15 cellular contexts compared by ENCODE assay signal in the genomic region with DNA sequence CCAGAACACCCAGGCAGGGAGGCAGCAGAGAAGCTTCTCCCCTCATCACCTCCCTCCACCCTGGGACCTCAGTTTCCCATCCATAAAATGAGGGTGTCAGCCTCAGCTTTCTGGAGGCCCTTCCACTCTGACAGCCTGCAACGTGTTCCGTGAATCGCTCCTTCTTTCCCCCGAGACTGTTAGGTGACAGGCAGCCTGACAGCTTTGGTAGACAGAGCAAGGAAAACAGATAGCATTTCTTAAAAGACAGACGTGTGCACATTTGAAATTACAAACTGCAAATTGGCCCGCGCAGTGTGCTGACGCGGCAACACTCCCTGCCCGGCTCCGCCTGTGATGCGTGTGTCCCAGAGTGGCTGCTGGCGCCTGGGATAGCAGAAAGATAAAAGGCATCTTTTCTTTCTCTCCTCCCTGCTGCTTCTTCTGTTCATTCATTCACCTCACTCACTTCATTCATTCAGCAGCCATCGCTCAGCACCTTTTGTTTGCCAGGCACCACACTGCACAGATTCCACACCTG.
DNase-seq lines count a peak whose midpoint lies in the region; ATAC-seq and TF ChIP-seq lines count a peak whose summit lies in the region.
"Had no signal": no experiment of that assay in that cellular context is flagged by ENCODE, and none has a peak within 500 bp of the region (broad histone marks: within the 10 kb centered on the region; RNA-seq: fewer than 3 reads in every experiment).

No MANE protein-coding gene starts in this region.

- DNase-seq in NCI-H748 (lab: John Stamatoyannopoulos, UW; ENCODE audit: unreplicated experiment): peak; percentile 36
- no peak for DNase-seq in NCI-H748 treated with DMSO at 0.1 percent for 48 hours (lab: John Stamatoyannopoulos, UW)
- peak; percentile 13 for DNase-seq in lower lobe of right lung
- peak; percentile 58 for DNase-seq in osteoblast (ENCODE audit: insufficient read length, low spot score, missing footprints)
- DNase-seq in iPS-NIHi7 (ENCODE audit: extremely low spot score): no peak
- DNase-seq in type B pancreatic cell (ENCODE audit: extremely low spot score, unreplicated experiment): no peak
- DNase-seq: 8988T, AML-193, Calu3, DMS 273 treated with DMSO at 0.1 percent for 48 hours, HCEC 1CT, HFFc6 had no signal

- no peak overlapping the region for H2AFZ ChIP-seq in osteoblast (ENCODE audit: low read length)

- intact Hi-C loops in lower lobe of right lung (cut with DNase I): no loop called here

- H3K27ac Mint-ChIP-seq in brain (peak overlapping the region in 4 of 5 experiments; percentile 20 to 97 (median 86)), type B pancreatic cell (no peak overlapping the region)
- H3K27ac Mint-ChIP-seq: HFFc6 had no signal

- H3K4me3 ChIP-seq in lower lobe of right lung (no peak overlapping the region), osteoblast (ENCODE audit: insufficient read depth, low read length) (no peak overlapping the region)
- H3K4me3 ChIP-seq: BLaER1 had no signal

- H3K27ac ChIP-seq in lower lobe of right lung (no peak overlapping the region), osteoblast (ENCODE audit: low read depth, low read length) (no peak overlapping the region)
- H3K27ac ChIP-seq: BLaER1 had no signal

- no peaks in the 10 kb centered on the region for H4K20me1 ChIP-seq in osteoblast (ENCODE audit: insufficient read depth, low read length)
- H4K20me1 ChIP-seq: BLaER1 had no signal

- no peaks in the 10 kb centered on the region for H3K79me2 ChIP-seq in osteoblast (ENCODE audit: insufficient read depth, low read length)

- peaks cover 3% of the 10 kb centered on the region for H3K27me3 ChIP-seq in lower lobe of right lung (ENCODE audit: low read depth)
- peaks cover 8% of the 10 kb centered on the region for H3K27me3 ChIP-seq in osteoblast (ENCODE audit: insufficient read depth, low read length)
- H3K27me3 ChIP-seq: BLaER1 had no signal

- H3K27me3 Mint-ChIP-seq in brain (peaks cover 7% of the 10 kb centered on the region), type B pancreatic cell (peaks cover 5% of the 10 kb centered on the region)

- H3K4me1 ChIP-seq in lower lobe of right lung (no peaks in the 10 kb centered on the region), osteoblast (ENCODE audit: insufficient read depth, low read length) (peaks cover 5% of the 10 kb centered on the region)

- no peak for TF ChIP-seq CTCF in brain (conservative IDR thresholded peaks at IDR 0.05)
- no peak for TF ChIP-seq CTCF in lower lobe of right lung (IDR thresholded peaks at IDR 0.05)
- no peak for TF ChIP-seq CTCF in osteoblast (IDR thresholded peaks at IDR 0.05; ENCODE audit: extremely low read depth, low read depth, low read length)
- TF ChIP-seq CTCF in type B pancreatic cell (conservative IDR thresholded peaks at IDR 0.05): no peak

- H3K36me3 ChIP-seq in lower lobe of right lung (no peaks in the 10 kb centered on the region), osteoblast (ENCODE audit: insufficient read depth, low read length) (no peaks in the 10 kb centered on the region)

- no peaks in the 10 kb centered on the region for H3K9me3 ChIP-seq in lower lobe of right lung
- no peaks in the 10 kb centered on the region for H3K9me3 ChIP-seq in osteoblast (ENCODE audit: low read depth, low read length)
- H3K9me3 ChIP-seq: BLaER1 had no signal

- H3K36me3 Mint-ChIP-seq in brain: no peaks in the 10 kb centered on the region
- H3K36me3 Mint-ChIP-seq in type B pancreatic cell: no peaks in the 10 kb centered on the region

- H3K4me3 Mint-ChIP-seq in brain (peak overlapping the region in 2 of 5 experiments; percentile 40 to 45), type B pancreatic cell (no peak overlapping the region)
- H3K4me3 Mint-ChIP-seq: HFFc6 had no signal

- ATAC-seq in lower lobe of right lung (no peak), HG03039 (IDR thresholded peaks at IDR 0.05; ENCODE audit: unreplicated experiment) (no peak)

- peaks cover 30% of the 10 kb centered on the region for H3K4me1 Mint-ChIP-seq in brain
- H3K4me1 Mint-ChIP-seq in type B pancreatic cell (ENCODE audit: unreplicated experiment): peaks cover 8% of the 10 kb centered on the region

- H3K9me3 Mint-ChIP-seq in brain (no peaks in the 10 kb centered on the region), type B pancreatic cell (no peaks in the 10 kb centered on the region)
- H3K9me3 Mint-ChIP-seq: HFFc6 had no signal

- H3K4me2 ChIP-seq in osteoblast (ENCODE audit: insufficient read depth, low read length): no peak overlapping the region
- H3K4me2 ChIP-seq: BLaER1 had no signal

Comparison
In these comparisons a context has a peak if more than half of its experiments do, and no peak if none do; other contexts are left out.
1. DNase-seq: peak in NCI-H748 (single experiment), lower lobe of right lung (single experiment) and osteoblast (single experiment); none in NCI-H748 treated with DMSO at 0.1 percent for 48 hours (single experiment), iPS-NIHi7 (single experiment) and type B pancreatic cell (single experiment).